Comparison of ENCODE assay signal across 26 cellular contexts in the genomic region with DNA sequence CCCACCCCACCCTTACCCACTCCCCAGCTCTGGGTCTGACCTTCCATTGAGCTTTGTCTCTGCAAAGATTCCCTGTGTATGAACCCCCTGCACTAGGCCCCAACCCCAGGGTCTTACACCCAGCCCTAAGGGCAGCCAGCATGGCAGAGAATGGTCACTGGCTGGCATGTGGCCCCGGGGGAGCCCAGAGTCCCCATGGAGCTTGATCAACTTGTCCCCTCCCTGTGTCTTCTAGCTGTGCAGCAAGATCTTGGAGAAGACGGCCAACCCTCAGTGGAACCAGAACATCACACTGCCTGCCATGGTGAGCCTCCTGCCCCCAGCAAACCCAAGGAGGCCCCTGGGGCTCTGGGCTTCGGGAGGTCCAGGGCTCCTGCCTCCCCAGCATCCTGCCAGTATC.
"Had no signal": no experiment of that assay in that cellular context is flagged by ENCODE, and none has a peak within 500 bp of the region (broad histone marks: within the 10 kb centered on the region; RNA-seq: fewer than 3 reads in every experiment).

No MANE protein-coding gene starts in this region.

- DNase-seq: colonic mucosa; effector memory CD4-positive, alpha-beta T cell; erythroblast; esophagus squamous epithelium; foreskin melanocyte; glutamatergic neuron; heart right ventricle; hippocampal formation; kidney glomerular epithelial cell; left colon; left ventricle myocardium inferior; lower lobe of right lung; natural killer cell; stimulated activated CD4-positive, alpha-beta T cell treated with anti-CD3 and anti-CD28 coated beads, Interleukin-4, amount 100 ng/mL, for 4 hours; stimulated activated naive CD8-positive, alpha-beta T cell treated with anti-CD3 and anti-CD28 coated beads, Interleukin-15, Interleukin-2, amounts not matched to agents 100 U/mL and 50 U/mL, for 24 hours; substantia nigra; testis had no signal

- H3K4me3 ChIP-seq: colonic mucosa, esophagus squamous epithelium, heart right ventricle, left ventricle myocardium inferior, lower lobe of right lung, pancreas, prostate gland, right atrium auricular region, testis, tibial artery had no signal

- H3K27me3 Mint-ChIP-seq: dendritic cell treated with granulocyte-macrophage colony-stimulating factor and Interleukin-4, amounts not matched to agents 40 ng/mL and 50 ng/mL, for 4 days had no signal

- H3K36me3 Mint-ChIP-seq: natural killer cell; stimulated activated memory B cell treated with anti-CD40 and anti-IgM and Interleukin-4, amounts not matched to agents 10 μg/mL and 1 μg/mL and 100 μg/mL, for 72 hours; type B pancreatic cell had no signal

- H3K27me3 ChIP-seq: colonic mucosa, heart right ventricle, neutrophil, pancreas, right atrium auricular region, testis, tibial artery had no signal

- H3K4me1 ChIP-seq: colonic mucosa, lower lobe of right lung, pancreas, prostate gland, right atrium auricular region, testis, tibial artery had no signal

- H3K4me1 Mint-ChIP-seq: stimulated activated memory B cell treated with anti-CD40 and anti-IgM and Interleukin-4, amounts not matched to agents 10 μg/mL and 1 μg/mL and 100 μg/mL, for 72 hours had no signal

- H3K4me3 Mint-ChIP-seq: dendritic cell treated with granulocyte-macrophage colony-stimulating factor and Interleukin-4, amounts not matched to agents 40 ng/mL and 50 ng/mL, for 4 days; natural killer cell; stimulated activated memory B cell treated with anti-CD40 and anti-IgM and Interleukin-4, amounts not matched to agents 10 μg/mL and 1 μg/mL and 100 μg/mL, for 72 hours; type B pancreatic cell had no signal

- H3K9me3 ChIP-seq: colonic mucosa, esophagus squamous epithelium, heart right ventricle, left ventricle myocardium inferior, lower lobe of right lung, neutrophil, pancreas, prostate gland, right atrium auricular region, testis, tibial artery had no signal

- ATAC-seq: heart right ventricle; left colon; lower lobe of right lung; natural killer cell; pancreas; sciatic nerve; stimulated activated memory B cell treated with anti-CD40 and anti-IgM and Interleukin-4, amounts not matched to agents 10 μg/mL and 1 μg/mL and 100 μg/mL, for 72 hours; stimulated activated naive CD8-positive, alpha-beta T cell treated with anti-CD3 and anti-CD28 coated beads, Interleukin-15, Interleukin-2, amounts not matched to agents 100 U/mL and 50 U/mL, for 24 hours had no signal

- H3K27ac ChIP-seq: colonic mucosa, esophagus squamous epithelium, heart right ventricle, left ventricle myocardium inferior, lower lobe of right lung, neutrophil, pancreas, prostate gland, right atrium auricular region, testis, tibial artery had no signal

- H3K27ac Mint-ChIP-seq: dendritic cell treated with granulocyte-macrophage colony-stimulating factor and Interleukin-4, amounts not matched to agents 40 ng/mL and 50 ng/mL, for 4 days; natural killer cell; stimulated activated memory B cell treated with anti-CD40 and anti-IgM and Interleukin-4, amounts not matched to agents 10 μg/mL and 1 μg/mL and 100 μg/mL, for 72 hours; type B pancreatic cell had no signal

- H3K9me3 Mint-ChIP-seq: dendritic cell treated with granulocyte-macrophage colony-stimulating factor and Interleukin-4, amounts not matched to agents 40 ng/mL and 50 ng/mL, for 4 days; natural killer cell; stimulated activated memory B cell treated with anti-CD40 and anti-IgM and Interleukin-4, amounts not matched to agents 10 μg/mL and 1 μg/mL and 100 μg/mL, for 72 hours; type B pancreatic cell had no signal

- H3K36me3 ChIP-seq: colonic mucosa, esophagus squamous epithelium, lower lobe of right lung, pancreas, prostate gland had no signal
